Comparison of ENCODE assay signal across 15 cellular contexts in the genomic region with DNA sequence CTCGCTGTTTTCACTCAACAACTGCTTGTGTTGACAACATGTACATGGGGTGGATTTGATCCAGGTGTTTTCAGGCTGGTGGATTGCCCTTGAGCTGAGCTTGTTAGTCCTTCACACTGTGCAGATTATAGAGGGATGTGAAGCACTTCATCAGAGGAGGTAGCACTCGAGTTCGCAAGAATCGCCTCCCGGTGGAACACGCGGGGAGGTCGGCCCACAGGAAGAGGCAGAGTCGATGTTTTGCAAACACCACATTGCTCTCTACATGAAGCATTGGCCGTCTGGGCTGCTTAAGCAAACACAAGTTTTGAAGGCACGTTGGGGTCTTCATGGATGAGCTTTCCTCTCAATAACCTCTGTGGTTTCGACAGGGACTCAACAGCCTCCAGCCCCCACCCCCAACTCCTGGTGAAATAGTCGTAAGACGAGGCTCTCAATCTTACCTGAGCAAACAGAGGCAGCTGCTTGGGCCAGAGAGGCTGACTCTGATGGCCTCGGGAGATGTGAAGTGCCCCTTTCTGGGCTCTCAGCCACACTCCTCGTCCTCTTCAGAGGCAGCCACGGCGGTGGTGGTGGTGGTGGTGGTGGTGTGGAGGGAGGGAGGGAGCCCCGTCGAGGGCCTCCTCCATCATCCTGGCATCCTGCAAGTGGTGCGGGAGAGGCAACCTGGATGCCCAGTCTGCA.
DNase-seq lines count a peak whose midpoint lies in the region; ATAC-seq and TF ChIP-seq lines count a peak whose summit lies in the region.
"Had no signal": no experiment of that assay in that cellular context is flagged by ENCODE, and none has a peak within 500 bp of the region (broad histone marks: within the 10 kb centered on the region; RNA-seq: fewer than 3 reads in every experiment).

No MANE protein-coding gene starts in this region.

- H3K9me2 ChIP-seq in GM23338 (ENCODE audit: insufficient read depth): no peaks in the 10 kb centered on the region
- H3K9me2 ChIP-seq: SK-N-SH had no signal

- no peaks in the 10 kb centered on the region for H3F3A ChIP-seq in GM23338 (replicated peaks; ENCODE audit: low read depth)

- no peak overlapping the region for H3K4me3 ChIP-seq in GM23338
- H3K4me3 ChIP-seq in lung: no peak overlapping the region
- no peak overlapping the region for H3K4me3 ChIP-seq in mucosa of descending colon
- H3K4me3 ChIP-seq: K562 had no signal

- H3K4me3 Mint-ChIP-seq in GM23338: no peak overlapping the region

- H3K4me1 ChIP-seq in GM23338 (ENCODE audit: insufficient read depth): no peaks in the 10 kb centered on the region
- H3K4me1 ChIP-seq in lung (ENCODE audit: control insufficient read depth in 2 of 2, insufficient read depth in 2 of 2, low read length in 2 of 2): peaks cover 0 to 1% of the 10 kb centered on the region in 2 donors
- no peaks in the 10 kb centered on the region for H3K4me1 ChIP-seq in mucosa of descending colon (ENCODE audit: low read depth)

- H3K9me3 ChIP-seq in lung (ENCODE audit: control insufficient read depth in 2 of 2, insufficient read depth in 1 of 2, low read length in 1 of 2) (no peaks in the 10 kb centered on the region), mucosa of descending colon (no peaks in the 10 kb centered on the region)
- H3K9me3 ChIP-seq: SK-N-SH had no signal

- H2AFZ ChIP-seq in GM23338: no peak overlapping the region

- H3K27me3 ChIP-seq in GM23338 (ENCODE audit: insufficient read depth) (no peaks in the 10 kb centered on the region), lung (ENCODE audit: control insufficient read depth, insufficient read depth) (no peaks in the 10 kb centered on the region)

- H3K36me3 ChIP-seq in GM23338 (ENCODE audit: insufficient read depth): no peaks in the 10 kb centered on the region; the same call in 1 of the 2 replicates
- no peaks in the 10 kb centered on the region for H3K36me3 ChIP-seq in lung (ENCODE audit: control insufficient read depth in 2 of 2, insufficient read depth in 2 of 2, low read length in 2 of 2)
- H3K36me3 ChIP-seq in mucosa of descending colon (ENCODE audit: low read depth): no peaks in the 10 kb centered on the region

- no peaks in the 10 kb centered on the region for H3K9me3 Mint-ChIP-seq in GM23338

- ATAC-seq in GM23338: peak; percentile 45
- peak; percentile 58 for ATAC-seq in lung (ENCODE audit: insufficient read depth, low FRiP score)
- ATAC-seq in mucosa of descending colon: no peak
- no peak for ATAC-seq in activated CD4-positive, CD25-positive, alpha-beta regulatory T cell treated with anti-CD3 and anti-CD28 coated beads, Interleukin-2, amount 50 U/mL, for 24 hours
- ATAC-seq: K562, PC-3 had no signal

- H3K79me2 ChIP-seq in GM23338 (replicated peaks; ENCODE audit: insufficient read depth): no peaks in the 10 kb centered on the region

- H3K27ac ChIP-seq in GM23338 (ENCODE audit: low read depth) (no peak overlapping the region), lung (ENCODE audit: low read depth in 1 of 2, low read length in 1 of 2) (no peak overlapping the region)

- TF ChIP-seq CTCF in GM23338 (conservative IDR thresholded peaks at IDR 0.05; ENCODE audit: low read depth in 2 of 2) (no peak), lung (IDR thresholded peaks at IDR 0.05; ENCODE audit: control extremely low read depth, extremely low read depth) (no peak), GM20000 (IDR thresholded peaks at IDR 0.05; ENCODE audit: extremely low read depth, missing control alignments) (no peak), mucosa of descending colon (IDR thresholded peaks at IDR 0.05) (no peak)

- no peaks in the 10 kb centered on the region for H3K36me3 Mint-ChIP-seq in GM23338 (ENCODE audit: low read depth)

- peaks cover 20% of the 10 kb centered on the region for H3K4me1 Mint-ChIP-seq in GM23338

- DNase-seq in NCI-H2107 treated with DMSO at 0.1 percent for 48 hours (lab: John Stamatoyannopoulos, UW; ENCODE audit: unreplicated experiment): peak; percentile 1
- no peak for DNase-seq in NCI-H2107 (lab: John Stamatoyannopoulos, UW)
- DNase-seq in GM23338 (ENCODE audit: low spot score): peak; percentile 8
- peak; percentile 31 for DNase-seq in NCI-H2196 treated with DMSO at 0.1 percent for 48 hours (lab: John Stamatoyannopoulos, UW; ENCODE audit: unreplicated experiment)
- DNase-seq in lung (ENCODE audit: low spot score): peak; percentile 76
- DNase-seq in GM20000 (ENCODE audit: low spot score): no peak
- no peak for DNase-seq in mucosa of descending colon
- DNase-seq: C1 segment of cervical spinal cord, DMS 273 treated with DMSO at 0.1 percent for 48 hours, NCI-H2081, PC-3, SK-N-SH, T-helper 1 cell had no signal

- H3K27me3 Mint-ChIP-seq in GM23338 (ENCODE audit: insufficient read depth, low read depth, poor library complexity): peaks cover 4% of the 10 kb centered on the region

- no peaks in the 10 kb centered on the region for H4K20me1 ChIP-seq in GM23338 (replicated peaks; ENCODE audit: insufficient read depth)

- no peak overlapping the region for H3K27ac Mint-ChIP-seq in GM23338

- 39 to 43% methylated on average over 21 of the region's 21 CpGs for WGBS in lung, 2 donors

- intact Hi-C loops in mucosa of descending colon (cut with DNase I, micrococcal nuclease): no loop called here

- no peak overlapping the region for H3K4me2 ChIP-seq in GM23338
- H3K4me2 ChIP-seq: SK-N-SH had no signal

TF ChIP-seq in GM23338, 12 proteins besides CTCF, POLR2A, EP300 and RAD21 (continues in another document):
- TF ChIP-seq ZNF114 (CRISPR knock-in tag; IDR thresholded peaks at IDR 0.05): no peak
- TF ChIP-seq CREB1 (CRISPR knock-in tag; IDR thresholded peaks at IDR 0.05; ENCODE audit: low read depth): no peak
- TF ChIP-seq STAT1 (IDR thresholded peaks at IDR 0.05; ENCODE audit: unreplicated experiment): no peak
- TF ChIP-seq, protein P1, sequence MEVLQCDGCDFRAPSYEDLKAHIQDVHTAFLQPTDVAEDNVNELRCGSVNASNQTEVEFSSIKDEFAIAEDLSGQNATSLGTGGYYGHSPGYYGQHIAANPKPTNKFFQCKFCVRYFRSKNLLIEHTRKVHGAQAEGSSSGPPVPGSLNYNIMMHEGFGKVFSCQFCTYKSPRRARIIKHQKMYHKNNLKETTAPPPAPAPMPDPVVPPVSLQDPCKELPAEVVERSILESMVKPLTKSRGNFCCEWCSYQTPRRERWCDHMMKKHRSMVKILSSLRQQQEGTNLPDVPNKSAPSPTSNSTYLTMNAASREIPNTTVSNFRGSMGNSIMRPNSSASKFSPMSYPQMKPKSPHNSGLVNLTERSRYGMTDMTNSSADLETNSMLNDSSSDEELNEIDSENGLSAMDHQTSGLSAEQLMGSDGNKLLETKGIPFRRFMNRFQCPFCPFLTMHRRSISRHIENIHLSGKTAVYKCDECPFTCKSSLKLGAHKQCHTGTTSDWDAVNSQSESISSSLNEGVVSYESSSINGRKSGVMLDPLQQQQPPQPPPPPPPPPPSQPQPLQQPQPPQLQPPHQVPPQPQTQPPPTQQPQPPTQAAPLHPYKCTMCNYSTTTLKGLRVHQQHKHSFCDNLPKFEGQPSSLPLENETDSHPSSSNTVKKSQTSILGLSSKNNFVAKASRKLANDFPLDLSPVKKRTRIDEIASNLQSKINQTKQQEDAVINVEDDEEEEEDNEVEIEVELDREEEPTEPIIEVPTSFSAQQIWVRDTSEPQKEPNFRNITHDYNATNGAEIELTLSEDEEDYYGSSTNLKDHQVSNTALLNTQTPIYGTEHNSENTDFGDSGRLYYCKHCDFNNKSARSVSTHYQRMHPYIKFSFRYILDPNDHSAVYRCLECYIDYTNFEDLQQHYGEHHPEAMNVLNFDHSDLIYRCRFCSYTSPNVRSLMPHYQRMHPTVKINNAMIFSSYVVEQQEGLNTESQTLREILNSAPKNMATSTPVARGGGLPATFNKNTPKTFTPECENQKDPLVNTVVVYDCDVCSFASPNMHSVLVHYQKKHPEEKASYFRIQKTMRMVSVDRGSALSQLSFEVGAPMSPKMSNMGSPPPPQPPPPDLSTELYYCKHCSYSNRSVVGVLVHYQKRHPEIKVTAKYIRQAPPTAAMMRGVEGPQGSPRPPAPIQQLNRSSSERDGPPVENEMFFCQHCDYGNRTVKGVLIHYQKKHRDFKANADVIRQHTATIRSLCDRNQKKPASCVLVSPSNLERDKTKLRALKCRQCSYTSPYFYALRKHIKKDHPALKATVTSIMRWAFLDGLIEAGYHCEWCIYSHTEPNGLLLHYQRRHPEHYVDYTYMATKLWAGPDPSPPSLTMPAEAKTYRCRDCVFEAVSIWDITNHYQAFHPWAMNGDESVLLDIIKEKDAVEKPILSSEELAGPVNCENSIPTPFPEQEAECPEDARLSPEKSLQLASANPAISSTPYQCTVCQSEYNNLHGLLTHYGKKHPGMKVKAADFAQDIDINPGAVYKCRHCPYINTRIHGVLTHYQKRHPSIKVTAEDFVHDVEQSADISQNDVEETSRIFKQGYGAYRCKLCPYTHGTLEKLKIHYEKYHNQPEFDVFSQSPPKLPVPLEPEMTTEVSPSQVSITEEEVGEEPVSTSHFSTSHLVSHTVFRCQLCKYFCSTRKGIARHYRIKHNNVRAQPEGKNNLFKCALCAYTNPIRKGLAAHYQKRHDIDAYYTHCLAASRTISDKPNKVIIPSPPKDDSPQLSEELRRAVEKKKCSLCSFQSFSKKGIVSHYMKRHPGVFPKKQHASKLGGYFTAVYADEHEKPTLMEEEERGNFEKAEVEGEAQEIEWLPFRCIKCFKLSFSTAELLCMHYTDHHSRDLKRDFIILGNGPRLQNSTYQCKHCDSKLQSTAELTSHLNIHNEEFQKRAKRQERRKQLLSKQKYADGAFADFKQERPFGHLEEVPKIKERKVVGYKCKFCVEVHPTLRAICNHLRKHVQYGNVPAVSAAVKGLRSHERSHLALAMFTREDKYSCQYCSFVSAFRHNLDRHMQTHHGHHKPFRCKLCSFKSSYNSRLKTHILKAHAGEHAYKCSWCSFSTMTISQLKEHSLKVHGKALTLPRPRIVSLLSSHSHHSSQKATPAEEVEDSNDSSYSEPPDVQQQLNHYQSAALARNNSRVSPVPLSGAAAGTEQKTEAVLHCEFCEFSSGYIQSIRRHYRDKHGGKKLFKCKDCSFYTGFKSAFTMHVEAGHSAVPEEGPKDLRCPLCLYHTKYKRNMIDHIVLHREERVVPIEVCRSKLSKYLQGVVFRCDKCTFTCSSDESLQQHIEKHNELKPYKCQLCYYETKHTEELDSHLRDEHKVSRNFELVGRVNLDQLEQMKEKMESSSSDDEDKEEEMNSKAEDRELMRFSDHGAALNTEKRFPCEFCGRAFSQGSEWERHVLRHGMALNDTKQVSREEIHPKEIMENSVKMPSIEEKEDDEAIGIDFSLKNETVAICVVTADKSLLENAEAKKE (CRISPR knock-in tag; IDR thresholded peaks at IDR 0.05): no peak
- TF ChIP-seq POLR2AphosphoS5 (IDR thresholded peaks at IDR 0.05; ENCODE audit: low read depth): no peak

Comparison
In these comparisons a context has a peak if more than half of its experiments do, and no peak if none do; other contexts are left out.
1. DNase-seq: peak in NCI-H2107 treated with DMSO at 0.1 percent for 48 hours (single experiment), GM23338 (single experiment), NCI-H2196 treated with DMSO at 0.1 percent for 48 hours (single experiment) and lung (single experiment); none in NCI-H2107 (single experiment), GM20000 (single experiment) and mucosa of descending colon (0 of 3).
2. ATAC-seq: peak in GM23338 (single experiment) and lung (single experiment); none in mucosa of descending colon (single experiment) and activated CD4-positive, CD25-positive, alpha-beta regulatory T cell treated with anti-CD3 and anti-CD28 coated beads, Interleukin-2, amount 50 U/mL, for 24 hours (0 of 2).